Comparison of ENCODE assay signal across 2 cellular contexts in the genomic region with DNA sequence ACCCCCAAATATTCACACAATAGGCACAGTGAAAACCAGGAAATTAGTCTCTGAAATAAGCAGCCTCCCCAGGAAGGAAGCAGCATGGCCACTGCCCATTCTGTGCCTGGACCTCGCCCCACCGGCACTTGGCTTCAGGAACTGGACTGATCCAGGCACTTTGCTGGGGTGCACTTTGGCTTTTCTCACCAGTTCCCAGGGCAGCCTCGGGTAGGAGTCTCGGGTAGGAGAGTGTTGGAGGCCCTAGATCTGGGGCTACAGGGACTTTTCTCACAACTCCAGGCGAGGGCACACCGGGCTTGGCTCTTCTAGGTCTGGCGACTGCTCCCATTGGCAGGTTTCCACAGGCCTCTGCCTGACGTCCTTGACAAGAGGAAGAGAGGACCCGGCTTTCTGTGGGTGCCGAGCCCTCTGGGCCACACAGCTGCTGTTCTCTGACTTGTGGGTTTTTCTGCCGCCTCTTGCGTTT.
TF ChIP-seq lines count a peak whose summit lies in the region.

No MANE protein-coding gene starts in this region.

TF ChIP-seq in GM23338, 12 proteins besides CTCF, POLR2A, EP300 and RAD21:
- TF ChIP-seq, protein P1, sequence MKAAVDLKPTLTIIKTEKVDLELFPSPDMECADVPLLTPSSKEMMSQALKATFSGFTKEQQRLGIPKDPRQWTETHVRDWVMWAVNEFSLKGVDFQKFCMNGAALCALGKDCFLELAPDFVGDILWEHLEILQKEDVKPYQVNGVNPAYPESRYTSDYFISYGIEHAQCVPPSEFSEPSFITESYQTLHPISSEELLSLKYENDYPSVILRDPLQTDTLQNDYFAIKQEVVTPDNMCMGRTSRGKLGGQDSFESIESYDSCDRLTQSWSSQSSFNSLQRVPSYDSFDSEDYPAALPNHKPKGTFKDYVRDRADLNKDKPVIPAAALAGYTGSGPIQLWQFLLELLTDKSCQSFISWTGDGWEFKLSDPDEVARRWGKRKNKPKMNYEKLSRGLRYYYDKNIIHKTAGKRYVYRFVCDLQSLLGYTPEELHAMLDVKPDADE (IDR thresholded peaks at IDR 0.05), result no peak
- TF ChIP-seq, protein P2, sequence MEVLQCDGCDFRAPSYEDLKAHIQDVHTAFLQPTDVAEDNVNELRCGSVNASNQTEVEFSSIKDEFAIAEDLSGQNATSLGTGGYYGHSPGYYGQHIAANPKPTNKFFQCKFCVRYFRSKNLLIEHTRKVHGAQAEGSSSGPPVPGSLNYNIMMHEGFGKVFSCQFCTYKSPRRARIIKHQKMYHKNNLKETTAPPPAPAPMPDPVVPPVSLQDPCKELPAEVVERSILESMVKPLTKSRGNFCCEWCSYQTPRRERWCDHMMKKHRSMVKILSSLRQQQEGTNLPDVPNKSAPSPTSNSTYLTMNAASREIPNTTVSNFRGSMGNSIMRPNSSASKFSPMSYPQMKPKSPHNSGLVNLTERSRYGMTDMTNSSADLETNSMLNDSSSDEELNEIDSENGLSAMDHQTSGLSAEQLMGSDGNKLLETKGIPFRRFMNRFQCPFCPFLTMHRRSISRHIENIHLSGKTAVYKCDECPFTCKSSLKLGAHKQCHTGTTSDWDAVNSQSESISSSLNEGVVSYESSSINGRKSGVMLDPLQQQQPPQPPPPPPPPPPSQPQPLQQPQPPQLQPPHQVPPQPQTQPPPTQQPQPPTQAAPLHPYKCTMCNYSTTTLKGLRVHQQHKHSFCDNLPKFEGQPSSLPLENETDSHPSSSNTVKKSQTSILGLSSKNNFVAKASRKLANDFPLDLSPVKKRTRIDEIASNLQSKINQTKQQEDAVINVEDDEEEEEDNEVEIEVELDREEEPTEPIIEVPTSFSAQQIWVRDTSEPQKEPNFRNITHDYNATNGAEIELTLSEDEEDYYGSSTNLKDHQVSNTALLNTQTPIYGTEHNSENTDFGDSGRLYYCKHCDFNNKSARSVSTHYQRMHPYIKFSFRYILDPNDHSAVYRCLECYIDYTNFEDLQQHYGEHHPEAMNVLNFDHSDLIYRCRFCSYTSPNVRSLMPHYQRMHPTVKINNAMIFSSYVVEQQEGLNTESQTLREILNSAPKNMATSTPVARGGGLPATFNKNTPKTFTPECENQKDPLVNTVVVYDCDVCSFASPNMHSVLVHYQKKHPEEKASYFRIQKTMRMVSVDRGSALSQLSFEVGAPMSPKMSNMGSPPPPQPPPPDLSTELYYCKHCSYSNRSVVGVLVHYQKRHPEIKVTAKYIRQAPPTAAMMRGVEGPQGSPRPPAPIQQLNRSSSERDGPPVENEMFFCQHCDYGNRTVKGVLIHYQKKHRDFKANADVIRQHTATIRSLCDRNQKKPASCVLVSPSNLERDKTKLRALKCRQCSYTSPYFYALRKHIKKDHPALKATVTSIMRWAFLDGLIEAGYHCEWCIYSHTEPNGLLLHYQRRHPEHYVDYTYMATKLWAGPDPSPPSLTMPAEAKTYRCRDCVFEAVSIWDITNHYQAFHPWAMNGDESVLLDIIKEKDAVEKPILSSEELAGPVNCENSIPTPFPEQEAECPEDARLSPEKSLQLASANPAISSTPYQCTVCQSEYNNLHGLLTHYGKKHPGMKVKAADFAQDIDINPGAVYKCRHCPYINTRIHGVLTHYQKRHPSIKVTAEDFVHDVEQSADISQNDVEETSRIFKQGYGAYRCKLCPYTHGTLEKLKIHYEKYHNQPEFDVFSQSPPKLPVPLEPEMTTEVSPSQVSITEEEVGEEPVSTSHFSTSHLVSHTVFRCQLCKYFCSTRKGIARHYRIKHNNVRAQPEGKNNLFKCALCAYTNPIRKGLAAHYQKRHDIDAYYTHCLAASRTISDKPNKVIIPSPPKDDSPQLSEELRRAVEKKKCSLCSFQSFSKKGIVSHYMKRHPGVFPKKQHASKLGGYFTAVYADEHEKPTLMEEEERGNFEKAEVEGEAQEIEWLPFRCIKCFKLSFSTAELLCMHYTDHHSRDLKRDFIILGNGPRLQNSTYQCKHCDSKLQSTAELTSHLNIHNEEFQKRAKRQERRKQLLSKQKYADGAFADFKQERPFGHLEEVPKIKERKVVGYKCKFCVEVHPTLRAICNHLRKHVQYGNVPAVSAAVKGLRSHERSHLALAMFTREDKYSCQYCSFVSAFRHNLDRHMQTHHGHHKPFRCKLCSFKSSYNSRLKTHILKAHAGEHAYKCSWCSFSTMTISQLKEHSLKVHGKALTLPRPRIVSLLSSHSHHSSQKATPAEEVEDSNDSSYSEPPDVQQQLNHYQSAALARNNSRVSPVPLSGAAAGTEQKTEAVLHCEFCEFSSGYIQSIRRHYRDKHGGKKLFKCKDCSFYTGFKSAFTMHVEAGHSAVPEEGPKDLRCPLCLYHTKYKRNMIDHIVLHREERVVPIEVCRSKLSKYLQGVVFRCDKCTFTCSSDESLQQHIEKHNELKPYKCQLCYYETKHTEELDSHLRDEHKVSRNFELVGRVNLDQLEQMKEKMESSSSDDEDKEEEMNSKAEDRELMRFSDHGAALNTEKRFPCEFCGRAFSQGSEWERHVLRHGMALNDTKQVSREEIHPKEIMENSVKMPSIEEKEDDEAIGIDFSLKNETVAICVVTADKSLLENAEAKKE (CRISPR knock-in tag; IDR thresholded peaks at IDR 0.05), result no peak
- TF ChIP-seq ZNF331 (CRISPR knock-in tag; IDR thresholded peaks at IDR 0.05; ENCODE audit: low read depth), result no peak
- TF ChIP-seq POLR2AphosphoS5 (IDR thresholded peaks at IDR 0.05; ENCODE audit: low read depth), result no peak
- no peak for TF ChIP-seq EZH2 (IDR thresholded peaks at IDR 0.05; ENCODE audit: low read depth, unreplicated experiment)
- TF ChIP-seq JUNB (IDR thresholded peaks at IDR 0.05; ENCODE audit: unreplicated experiment), result no peak
- TF ChIP-seq CREB1 (CRISPR knock-in tag; IDR thresholded peaks at IDR 0.05; ENCODE audit: low read depth), result no peak
- TF ChIP-seq NANOG (IDR thresholded peaks at IDR 0.05; ENCODE audit: borderline replicate concordance), result no peak

TF ChIP-seq in GM12878, 131 proteins besides CTCF, POLR2A, EP300 and RAD21:
- TF ChIP-seq KLF5 (IDR thresholded peaks at IDR 0.05; ENCODE audit: partially characterized antibody) (no peak), EED (IDR thresholded peaks at IDR 0.05; ENCODE audit: low read depth) (peak; percentile 57), SP1 (IDR thresholded peaks at IDR 0.05; ENCODE audit: low read depth, low read length) (no peak)
